ENCODE assay signal across 8 cellular contexts in the genomic region with DNA sequence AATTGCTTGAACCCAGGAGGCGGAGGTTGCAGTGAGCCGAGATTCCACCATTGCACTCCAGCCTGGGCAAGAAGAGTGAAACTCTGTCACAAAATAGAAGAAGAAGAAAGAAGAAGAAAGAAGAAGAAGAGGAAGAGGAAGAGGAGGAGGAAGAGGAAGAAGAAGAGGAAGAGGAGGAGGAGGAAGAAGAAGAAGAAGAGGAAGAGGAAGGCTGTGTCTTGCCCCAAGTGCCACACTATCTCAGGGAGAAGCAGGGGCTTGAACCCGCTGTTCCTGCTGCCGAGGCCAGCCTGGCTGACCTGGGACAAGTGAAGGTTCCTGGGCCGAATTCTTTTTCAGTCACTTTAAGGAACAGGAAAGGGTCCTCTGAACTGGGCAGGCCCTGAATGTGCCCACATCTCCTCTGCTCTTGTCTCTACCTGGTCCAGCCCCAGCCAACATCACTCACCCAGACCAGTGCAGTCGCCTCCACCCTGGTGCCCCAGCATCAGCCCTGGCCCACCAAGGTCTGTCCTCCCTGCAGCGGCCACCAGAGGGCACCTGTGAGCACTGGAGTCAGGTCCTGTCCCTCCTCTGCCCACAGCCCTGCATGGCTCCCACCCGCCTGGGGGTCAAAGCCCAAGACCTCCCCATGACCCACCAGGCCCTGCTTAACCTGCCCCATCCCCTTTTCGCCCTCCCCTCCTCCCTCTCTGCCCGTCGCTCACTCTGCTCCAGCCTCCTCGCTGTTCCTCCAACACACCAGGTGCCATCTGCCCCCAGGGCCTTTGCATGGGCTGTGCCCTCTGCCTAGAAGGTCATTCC. TPM values are rescaled to one million over a fixed set of nuclear protein-coding genes. Genes with fewer than 3 reads are reported as not detected.
DNase-seq lines count a peak whose midpoint lies in the region; ATAC-seq and TF ChIP-seq lines count a peak whose summit lies in the region.

No MANE protein-coding gene starts in this region.

- H4K91ac ChIP-seq in trophoblast cell (ENCODE audit: low read depth, low read length): peak overlapping the region; percentile 64

- H3K36me3 ChIP-seq in SJSA1: peaks cover 14% of the 10 kb centered on the region
- peaks cover 0 to 4% of the 10 kb centered on the region in 2 donors for H3K36me3 ChIP-seq in gastroesophageal sphincter
- peaks cover 2 to 5% of the 10 kb centered on the region in 2 experiments for H3K36me3 ChIP-seq in trophoblast cell (ENCODE audit: control insufficient read depth in 1 of 2, insufficient read depth in 2 of 2, low read length in 2 of 2)
- peaks cover 2% of the 10 kb centered on the region for H3K36me3 ChIP-seq in upper lobe of right lung

- no peaks in the 10 kb centered on the region for H3K9me3 ChIP-seq in SJSA1 (replicated peaks)
- H3K9me3 ChIP-seq in gastroesophageal sphincter: no peaks in the 10 kb centered on the region
- H3K9me3 ChIP-seq in trophoblast cell (ENCODE audit: insufficient read depth, low read depth, low read length): peaks cover 3% of the 10 kb centered on the region
- no peaks in the 10 kb centered on the region for H3K9me3 ChIP-seq in upper lobe of right lung

- intact Hi-C loops in upper lobe of right lung (cut with DNase I): no loop called here

- peak overlapping the region; percentile 72 for H2BK12ac ChIP-seq in trophoblast cell (ENCODE audit: low read length)

- no peak overlapping the region for H3K18ac ChIP-seq in trophoblast cell (ENCODE audit: low read length)

- no peak overlapping the region for H4K8ac ChIP-seq in trophoblast cell (ENCODE audit: low read depth, low read length)

- no peak for TF ChIP-seq EP300 in gastroesophageal sphincter (IDR thresholded peaks at IDR 0.05)

- H2AFZ ChIP-seq in trophoblast cell (ENCODE audit: insufficient read depth, low read length, poor library complexity): no peak overlapping the region

- H3K27ac ChIP-seq in SJSA1 (no peak overlapping the region), gastroesophageal sphincter (peak overlapping the region in 2 of 4 donors; percentile 17 to 79), trophoblast cell (ENCODE audit: low read depth, low read length) (no peak overlapping the region), upper lobe of right lung (no peak overlapping the region)

- H3K4ac ChIP-seq in trophoblast cell (ENCODE audit: low read depth, low read length): no peak overlapping the region

- H3K4me1 ChIP-seq in SJSA1 (replicated peaks) (peaks cover 34% of the 10 kb centered on the region), gastroesophageal sphincter (peaks cover 0 to 40% (median 17%) of the 10 kb centered on the region in 3 donors), trophoblast cell (ENCODE audit: control insufficient read depth in 1 of 2, insufficient read depth in 2 of 2, low read length in 2 of 2) (no peaks in the 10 kb centered on the region), upper lobe of right lung (peaks cover 16% of the 10 kb centered on the region)

- H4K12ac ChIP-seq in trophoblast cell (ENCODE audit: low read depth, low read length): no peak overlapping the region

- DNase-seq in COLO829 (ENCODE audit: low spot score): peak; percentile 48
- peak; percentile 74 for DNase-seq in HK-2 (ENCODE audit: unreplicated experiment)
- DNase-seq in SJSA1 (ENCODE audit: low read depth in 1 of 2, low spot score in 2 of 2): peak; percentile 60 to 87
- DNase-seq in activated gamma-delta T cell treated with Interleukin-2 at 50 U/mL for 16 hours: peak; percentile 90
- DNase-seq in trophoblast cell: peak; percentile 81 to 92
- peak; percentile 92 for DNase-seq in upper lobe of right lung

- H3K14ac ChIP-seq in trophoblast cell (ENCODE audit: low read length): no peak overlapping the region

- no peak overlapping the region for H2BK5ac ChIP-seq in trophoblast cell (ENCODE audit: low read depth, low read length, poor library complexity)

- H3K4me3 ChIP-seq in SJSA1 (no peak overlapping the region), gastroesophageal sphincter (no peak overlapping the region), trophoblast cell (ENCODE audit: low read depth, low read length) (no peak overlapping the region), upper lobe of right lung (no peak overlapping the region)

- no peak for TF ChIP-seq POLR2A in gastroesophageal sphincter (IDR thresholded peaks at IDR 0.05)

- H3K27me3 ChIP-seq in SJSA1 (replicated peaks): no peaks in the 10 kb centered on the region
- H3K27me3 ChIP-seq in gastroesophageal sphincter: no peaks in the 10 kb centered on the region
- no peaks in the 10 kb centered on the region for H3K27me3 ChIP-seq in trophoblast cell (ENCODE audit: insufficient read depth, low read length)
- H3K27me3 ChIP-seq in upper lobe of right lung: no peaks in the 10 kb centered on the region

- peaks cover 2% of the 10 kb centered on the region for H3K79me1 ChIP-seq in trophoblast cell (ENCODE audit: low read length)

- peak overlapping the region; percentile 26 for H2BK120ac ChIP-seq in trophoblast cell (ENCODE audit: insufficient read depth, low read length, poor library complexity)

- H3K4me2 ChIP-seq in trophoblast cell (ENCODE audit: low read length): no peak overlapping the region

- peak overlapping the region; percentile 60 for H2AK5ac ChIP-seq in trophoblast cell (ENCODE audit: low read length)

- no peaks in the 10 kb centered on the region for H3K79me2 ChIP-seq in trophoblast cell (ENCODE audit: control insufficient read depth, insufficient read depth, low read length, poor library complexity)

- no peak overlapping the region for H3K9ac ChIP-seq in trophoblast cell (ENCODE audit: low read length)

- ATAC-seq in gastroesophageal sphincter (peak; percentile 48), upper lobe of right lung (peak; percentile 80), GM18873 (IDR thresholded peaks at IDR 0.05; ENCODE audit: low FRiP score, unreplicated experiment) (no peak)

- H3K23ac ChIP-seq in trophoblast cell (ENCODE audit: low read length): no peak overlapping the region

- TF ChIP-seq CTCF in gastroesophageal sphincter (IDR thresholded peaks at IDR 0.05) (peak in 3 of 4 experiments; percentile 78 to 93 (median 85)), upper lobe of right lung (IDR thresholded peaks at IDR 0.05) (peak; percentile 91)

- WGBS in gastroesophageal sphincter (ENCODE audit: low coverage in 1 of 2), 2 donors: 72 to 95% methylated on average over 4 to 9 of the region's 12 CpGs
- WGBS in trophoblast cell (ENCODE audit: extremely low coverage, insufficient coverage, insufficient read length): no CpG with 5 or more reads among the region's 12 CpGs

RNA-seq across cellular contexts. Expression of gene TICAM1, which starts 20.0 kb away (rescaled TPM):
- 3.7 and 4.1 TPM in 2 replicates for total RNA-seq in SJSA1 (2014; rRNA removed; shearing (Covaris generic))
- 1 to 10 TPM; 3.6 to 7.9 (median 5.1) TPM for total RNA-seq in gastroesophageal sphincter
- 7.5 and 7.6 TPM in 2 replicates for polyA plus RNA-seq in trophoblast cell (2013)
- total RNA-seq in upper lobe of right lung: 16.6 TPM

RNA-seq across cellular contexts. Expression of gene FEM1A, which starts 20.0 kb away (rescaled TPM):
- 9.4 and 14.4 TPM in 2 replicates for total RNA-seq in SJSA1 (2014; rRNA removed; shearing (Covaris generic))
- 10 to 100 TPM; 14.1 to 23.9 (median 15.3) TPM for total RNA-seq in gastroesophageal sphincter
- 6.2 TPM in 2 replicates for polyA plus RNA-seq in trophoblast cell (2013)
- 12.4 TPM for total RNA-seq in upper lobe of right lung

RNA-seq across cellular contexts. Expression of gene PLIN3, which starts 55.9 kb away (rescaled TPM):
- total RNA-seq in SJSA1 (2014; rRNA removed; shearing (Covaris generic)): 178 and 210 TPM in 2 replicates
- 10 to 100 TPM; 18.5 to 66.3 (median 34.7) TPM for total RNA-seq in gastroesophageal sphincter
- polyA plus RNA-seq in trophoblast cell (2013): 45.5 and 47.5 TPM in 2 replicates
- 31.9 TPM for total RNA-seq in upper lobe of right lung
